In the genomic region with DNA sequence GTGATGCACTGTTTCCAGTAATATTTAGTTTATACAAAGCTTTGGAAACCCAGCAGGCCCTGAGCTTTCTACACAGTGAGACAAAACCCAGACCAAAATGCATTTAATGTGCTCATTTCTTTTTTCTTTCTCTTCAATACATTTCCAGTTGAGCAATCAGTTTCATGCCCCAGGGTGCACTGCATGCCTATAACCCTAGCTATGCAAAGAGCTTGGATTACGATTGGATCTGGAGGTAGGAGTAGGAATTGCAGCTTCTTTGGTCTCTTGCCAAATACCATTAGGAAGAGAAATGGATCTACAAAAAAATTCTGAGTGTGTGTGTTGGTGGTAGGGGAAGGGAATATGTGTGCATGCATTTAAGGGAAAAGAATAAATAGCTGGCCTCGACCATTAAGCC, we compare ENCODE assay signal across 1 cellular context.
TF ChIP-seq lines count a peak whose summit lies in the region.

No MANE protein-coding gene starts in this region.

TF ChIP-seq in GM23338, 12 proteins besides CTCF, POLR2A, EP300 and RAD21 (continued from another document):
- TF ChIP-seq, protein P1, sequence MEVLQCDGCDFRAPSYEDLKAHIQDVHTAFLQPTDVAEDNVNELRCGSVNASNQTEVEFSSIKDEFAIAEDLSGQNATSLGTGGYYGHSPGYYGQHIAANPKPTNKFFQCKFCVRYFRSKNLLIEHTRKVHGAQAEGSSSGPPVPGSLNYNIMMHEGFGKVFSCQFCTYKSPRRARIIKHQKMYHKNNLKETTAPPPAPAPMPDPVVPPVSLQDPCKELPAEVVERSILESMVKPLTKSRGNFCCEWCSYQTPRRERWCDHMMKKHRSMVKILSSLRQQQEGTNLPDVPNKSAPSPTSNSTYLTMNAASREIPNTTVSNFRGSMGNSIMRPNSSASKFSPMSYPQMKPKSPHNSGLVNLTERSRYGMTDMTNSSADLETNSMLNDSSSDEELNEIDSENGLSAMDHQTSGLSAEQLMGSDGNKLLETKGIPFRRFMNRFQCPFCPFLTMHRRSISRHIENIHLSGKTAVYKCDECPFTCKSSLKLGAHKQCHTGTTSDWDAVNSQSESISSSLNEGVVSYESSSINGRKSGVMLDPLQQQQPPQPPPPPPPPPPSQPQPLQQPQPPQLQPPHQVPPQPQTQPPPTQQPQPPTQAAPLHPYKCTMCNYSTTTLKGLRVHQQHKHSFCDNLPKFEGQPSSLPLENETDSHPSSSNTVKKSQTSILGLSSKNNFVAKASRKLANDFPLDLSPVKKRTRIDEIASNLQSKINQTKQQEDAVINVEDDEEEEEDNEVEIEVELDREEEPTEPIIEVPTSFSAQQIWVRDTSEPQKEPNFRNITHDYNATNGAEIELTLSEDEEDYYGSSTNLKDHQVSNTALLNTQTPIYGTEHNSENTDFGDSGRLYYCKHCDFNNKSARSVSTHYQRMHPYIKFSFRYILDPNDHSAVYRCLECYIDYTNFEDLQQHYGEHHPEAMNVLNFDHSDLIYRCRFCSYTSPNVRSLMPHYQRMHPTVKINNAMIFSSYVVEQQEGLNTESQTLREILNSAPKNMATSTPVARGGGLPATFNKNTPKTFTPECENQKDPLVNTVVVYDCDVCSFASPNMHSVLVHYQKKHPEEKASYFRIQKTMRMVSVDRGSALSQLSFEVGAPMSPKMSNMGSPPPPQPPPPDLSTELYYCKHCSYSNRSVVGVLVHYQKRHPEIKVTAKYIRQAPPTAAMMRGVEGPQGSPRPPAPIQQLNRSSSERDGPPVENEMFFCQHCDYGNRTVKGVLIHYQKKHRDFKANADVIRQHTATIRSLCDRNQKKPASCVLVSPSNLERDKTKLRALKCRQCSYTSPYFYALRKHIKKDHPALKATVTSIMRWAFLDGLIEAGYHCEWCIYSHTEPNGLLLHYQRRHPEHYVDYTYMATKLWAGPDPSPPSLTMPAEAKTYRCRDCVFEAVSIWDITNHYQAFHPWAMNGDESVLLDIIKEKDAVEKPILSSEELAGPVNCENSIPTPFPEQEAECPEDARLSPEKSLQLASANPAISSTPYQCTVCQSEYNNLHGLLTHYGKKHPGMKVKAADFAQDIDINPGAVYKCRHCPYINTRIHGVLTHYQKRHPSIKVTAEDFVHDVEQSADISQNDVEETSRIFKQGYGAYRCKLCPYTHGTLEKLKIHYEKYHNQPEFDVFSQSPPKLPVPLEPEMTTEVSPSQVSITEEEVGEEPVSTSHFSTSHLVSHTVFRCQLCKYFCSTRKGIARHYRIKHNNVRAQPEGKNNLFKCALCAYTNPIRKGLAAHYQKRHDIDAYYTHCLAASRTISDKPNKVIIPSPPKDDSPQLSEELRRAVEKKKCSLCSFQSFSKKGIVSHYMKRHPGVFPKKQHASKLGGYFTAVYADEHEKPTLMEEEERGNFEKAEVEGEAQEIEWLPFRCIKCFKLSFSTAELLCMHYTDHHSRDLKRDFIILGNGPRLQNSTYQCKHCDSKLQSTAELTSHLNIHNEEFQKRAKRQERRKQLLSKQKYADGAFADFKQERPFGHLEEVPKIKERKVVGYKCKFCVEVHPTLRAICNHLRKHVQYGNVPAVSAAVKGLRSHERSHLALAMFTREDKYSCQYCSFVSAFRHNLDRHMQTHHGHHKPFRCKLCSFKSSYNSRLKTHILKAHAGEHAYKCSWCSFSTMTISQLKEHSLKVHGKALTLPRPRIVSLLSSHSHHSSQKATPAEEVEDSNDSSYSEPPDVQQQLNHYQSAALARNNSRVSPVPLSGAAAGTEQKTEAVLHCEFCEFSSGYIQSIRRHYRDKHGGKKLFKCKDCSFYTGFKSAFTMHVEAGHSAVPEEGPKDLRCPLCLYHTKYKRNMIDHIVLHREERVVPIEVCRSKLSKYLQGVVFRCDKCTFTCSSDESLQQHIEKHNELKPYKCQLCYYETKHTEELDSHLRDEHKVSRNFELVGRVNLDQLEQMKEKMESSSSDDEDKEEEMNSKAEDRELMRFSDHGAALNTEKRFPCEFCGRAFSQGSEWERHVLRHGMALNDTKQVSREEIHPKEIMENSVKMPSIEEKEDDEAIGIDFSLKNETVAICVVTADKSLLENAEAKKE (CRISPR knock-in tag; IDR thresholded peaks at IDR 0.05): no peak
- TF ChIP-seq JUNB (IDR thresholded peaks at IDR 0.05; ENCODE audit: unreplicated experiment) (no peak), EZH2phosphoT487 (IDR thresholded peaks at IDR 0.05; ENCODE audit: unreplicated experiment) (no peak), ETS1 (IDR thresholded peaks at IDR 0.05) (no peak)
- TF ChIP-seq, protein P2, sequence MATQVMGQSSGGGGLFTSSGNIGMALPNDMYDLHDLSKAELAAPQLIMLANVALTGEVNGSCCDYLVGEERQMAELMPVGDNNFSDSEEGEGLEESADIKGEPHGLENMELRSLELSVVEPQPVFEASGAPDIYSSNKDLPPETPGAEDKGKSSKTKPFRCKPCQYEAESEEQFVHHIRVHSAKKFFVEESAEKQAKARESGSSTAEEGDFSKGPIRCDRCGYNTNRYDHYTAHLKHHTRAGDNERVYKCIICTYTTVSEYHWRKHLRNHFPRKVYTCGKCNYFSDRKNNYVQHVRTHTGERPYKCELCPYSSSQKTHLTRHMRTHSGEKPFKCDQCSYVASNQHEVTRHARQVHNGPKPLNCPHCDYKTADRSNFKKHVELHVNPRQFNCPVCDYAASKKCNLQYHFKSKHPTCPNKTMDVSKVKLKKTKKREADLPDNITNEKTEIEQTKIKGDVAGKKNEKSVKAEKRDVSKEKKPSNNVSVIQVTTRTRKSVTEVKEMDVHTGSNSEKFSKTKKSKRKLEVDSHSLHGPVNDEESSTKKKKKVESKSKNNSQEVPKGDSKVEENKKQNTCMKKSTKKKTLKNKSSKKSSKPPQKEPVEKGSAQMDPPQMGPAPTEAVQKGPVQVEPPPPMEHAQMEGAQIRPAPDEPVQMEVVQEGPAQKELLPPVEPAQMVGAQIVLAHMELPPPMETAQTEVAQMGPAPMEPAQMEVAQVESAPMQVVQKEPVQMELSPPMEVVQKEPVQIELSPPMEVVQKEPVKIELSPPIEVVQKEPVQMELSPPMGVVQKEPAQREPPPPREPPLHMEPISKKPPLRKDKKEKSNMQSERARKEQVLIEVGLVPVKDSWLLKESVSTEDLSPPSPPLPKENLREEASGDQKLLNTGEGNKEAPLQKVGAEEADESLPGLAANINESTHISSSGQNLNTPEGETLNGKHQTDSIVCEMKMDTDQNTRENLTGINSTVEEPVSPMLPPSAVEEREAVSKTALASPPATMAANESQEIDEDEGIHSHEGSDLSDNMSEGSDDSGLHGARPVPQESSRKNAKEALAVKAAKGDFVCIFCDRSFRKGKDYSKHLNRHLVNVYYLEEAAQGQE (IDR thresholded peaks at IDR 0.05; ENCODE audit: unreplicated experiment): no peak
